1 cellular context compared by ENCODE assay signal in genomic region chr15:62857411-62857853, GRCh38.
TF ChIP-seq lines count a peak whose summit lies in the region.

No MANE protein-coding gene starts in this region.

TF ChIP-seq in IMR-90, 13 proteins besides CTCF, POLR2A, EP300 and RAD21 (continued from another document):
- TF ChIP-seq ELK1 (IDR thresholded peaks at IDR 0.05; ENCODE audit: borderline replicate concordance, low read depth, low read length) = no peak
- no peak for TF ChIP-seq MAZ (IDR thresholded peaks at IDR 0.05; ENCODE audit: borderline replicate concordance, low read depth, low read length)
- TF ChIP-seq USF2 (IDR thresholded peaks at IDR 0.05; ENCODE audit: low read depth, low read length) = no peak
- TF ChIP-seq CHD1 (IDR thresholded peaks at IDR 0.05; ENCODE audit: low read depth, low read length) = no peak
- no peak for TF ChIP-seq MAFK (IDR thresholded peaks at IDR 0.05; ENCODE audit: low read depth, low read length)
- no peak for TF ChIP-seq CEBPB (IDR thresholded peaks at IDR 0.05; ENCODE audit: low read depth, low read length)
- TF ChIP-seq RFX5 (IDR thresholded peaks at IDR 0.05; ENCODE audit: low read depth, low read length) = no peak
TF ChIP-seq in IMR-90: peak in this region for 0.
